1 cellular context compared by ENCODE assay signal in genomic region chr16:13997933-13998332, GRCh38.
A peak's percentile ranks its signal among the peaks of the same experiment; 100 is the strongest.
TF ChIP-seq lines count a peak whose summit lies in the region.

No MANE protein-coding gene starts in this region.

TF ChIP-seq in HepG2, 621 proteins besides CTCF, POLR2A, EP300 and RAD21 (continued from another document and continues in another):
- no peak for TF ChIP-seq ZNF782 (CRISPR knock-in tag; IDR thresholded peaks at IDR 0.05; ENCODE audit: borderline replicate concordance)
- TF ChIP-seq YEATS2 (CRISPR knock-in tag; IDR thresholded peaks at IDR 0.05; ENCODE audit: borderline replicate concordance) = no peak
- 0 out of 2 replicates have a peak, but pooled peaks have one; percentile 17 for TF ChIP-seq RARA (CRISPR knock-in tag; IDR thresholded peaks at IDR 0.05)
- TF ChIP-seq ZNF781 (CRISPR knock-in tag; IDR thresholded peaks at IDR 0.05; ENCODE audit: borderline replicate concordance, not compliant biosample characterization) = no peak
- no peak for TF ChIP-seq ZNF776 (CRISPR knock-in tag; IDR thresholded peaks at IDR 0.05)
- no peak for TF ChIP-seq JUN (CRISPR knock-in tag; IDR thresholded peaks at IDR 0.05)
- TF ChIP-seq NCOR1 (IDR thresholded peaks at IDR 0.05; ENCODE audit: borderline replicate concordance, low read length) = no peak
- no peak for TF ChIP-seq ZNF761 (CRISPR knock-in tag; conservative IDR thresholded peaks at IDR 0.05)
- peak; percentile 25; the same call in 1 of the 2 replicates for TF ChIP-seq HDAC1 (CRISPR knock-in tag; IDR thresholded peaks at IDR 0.05)
- no peak for TF ChIP-seq CSRNP2 (CRISPR knock-in tag; conservative IDR thresholded peaks at IDR 0.05; ENCODE audit: low read depth)
- TF ChIP-seq PBX3 (CRISPR knock-in tag; IDR thresholded peaks at IDR 0.05; ENCODE audit: borderline replicate concordance) = no peak
- TF ChIP-seq JARID2 (CRISPR knock-in tag; IDR thresholded peaks at IDR 0.05; ENCODE audit: insufficient replicate concordance) = no peak
- TF ChIP-seq ZNF550 (CRISPR knock-in tag; IDR thresholded peaks at IDR 0.05; ENCODE audit: borderline replicate concordance) = no peak
- no peak for TF ChIP-seq ETV6 (CRISPR knock-in tag; conservative IDR thresholded peaks at IDR 0.05)
- no peak for TF ChIP-seq ZBTB44 (CRISPR knock-in tag; IDR thresholded peaks at IDR 0.05)
- TF ChIP-seq ZNF558 (CRISPR knock-in tag; IDR thresholded peaks at IDR 0.05; ENCODE audit: borderline replicate concordance) = no peak
- TF ChIP-seq THAP11 (CRISPR knock-in tag; IDR thresholded peaks at IDR 0.05) = peak; percentile 32; the same call in 1 of the 2 replicates
- no peak for TF ChIP-seq CENPBD1 (CRISPR knock-in tag; IDR thresholded peaks at IDR 0.05; ENCODE audit: borderline replicate concordance, low read depth)
- TF ChIP-seq ARID5B (CRISPR knock-in tag; IDR thresholded peaks at IDR 0.05) = peak; percentile 45
- TF ChIP-seq ZNF773 (CRISPR knock-in tag; IDR thresholded peaks at IDR 0.05; ENCODE audit: borderline replicate concordance) = no peak
- TF ChIP-seq MEIS2 (CRISPR knock-in tag; IDR thresholded peaks at IDR 0.05) = 0 out of 2 replicates have a peak, but pooled peaks have one; percentile 43
- no peak for TF ChIP-seq NFRKB (IDR thresholded peaks at IDR 0.05)
- no peak for TF ChIP-seq E2F1 (CRISPR knock-in tag; IDR thresholded peaks at IDR 0.05)
- peak; percentile 67; the same call in 1 of the 2 replicates for TF ChIP-seq ZNF292 (CRISPR knock-in tag; IDR thresholded peaks at IDR 0.05; ENCODE audit: borderline replicate concordance, low read depth)
- TF ChIP-seq FOXP4 (CRISPR knock-in tag; IDR thresholded peaks at IDR 0.05) = 0 out of 2 replicates have a peak, but pooled peaks have one; percentile 31
- TF ChIP-seq DMTF1 (CRISPR knock-in tag; IDR thresholded peaks at IDR 0.05) = no peak
- TF ChIP-seq DZIP1 (CRISPR knock-in tag; IDR thresholded peaks at IDR 0.05) = no peak
- no peak for TF ChIP-seq NFATC3 (CRISPR knock-in tag; IDR thresholded peaks at IDR 0.05)
- no peak for TF ChIP-seq CEBPG (CRISPR knock-in tag; IDR thresholded peaks at IDR 0.05)
- TF ChIP-seq DRAP1 (CRISPR knock-in tag; IDR thresholded peaks at IDR 0.05) = peak; percentile 52; the same call in 1 of the 2 replicates
- TF ChIP-seq IKZF1 (IDR thresholded peaks at IDR 0.05) = no peak
- TF ChIP-seq RNF2 (conservative IDR thresholded peaks at IDR 0.05; ENCODE audit: low read depth) = no peak
- peak; percentile 71 for TF ChIP-seq SPEN (CRISPR knock-in tag; IDR thresholded peaks at IDR 0.05; ENCODE audit: low read depth)
- peak; percentile 32; the same call in 1 of the 2 replicates for TF ChIP-seq PITX1 (CRISPR knock-in tag; IDR thresholded peaks at IDR 0.05)
- no peak for TF ChIP-seq KLF11 (CRISPR knock-in tag; IDR thresholded peaks at IDR 0.05)
- no peak for TF ChIP-seq ZZZ3 (CRISPR knock-in tag; IDR thresholded peaks at IDR 0.05; ENCODE audit: borderline replicate concordance)
- TF ChIP-seq ZNF451 (CRISPR knock-in tag; IDR thresholded peaks at IDR 0.05) = no peak
- TF ChIP-seq TAF15 (IDR thresholded peaks at IDR 0.05; ENCODE audit: low read depth, low read length, poor library complexity, severe bottlenecking) = no peak
- TF ChIP-seq LCORL (IDR thresholded peaks at IDR 0.05) = no peak
- TF ChIP-seq LCORL (CRISPR knock-in tag; IDR thresholded peaks at IDR 0.05) = no peak
- TF ChIP-seq ZNF670 (CRISPR knock-in tag; IDR thresholded peaks at IDR 0.05; ENCODE audit: borderline replicate concordance) = no peak
- no peak for TF ChIP-seq HMG20B (CRISPR knock-in tag; conservative IDR thresholded peaks at IDR 0.05)
- peak; percentile 59; the same call in 1 of the 2 replicates for TF ChIP-seq KAT8 (CRISPR knock-in tag; IDR thresholded peaks at IDR 0.05)
